Comparison of ENCODE assay signal across 14 cellular contexts in genomic region chr1:43314233-43314632, GRCh38. TPM values are rescaled to one million over a fixed set of nuclear protein-coding genes. Genes with fewer than 3 reads are reported as not detected.
"Had no signal": no experiment of that assay in that cellular context is flagged by ENCODE, and none has a peak within 500 bp of the region (broad histone marks: within the 10 kb centered on the region; RNA-seq: fewer than 3 reads in every experiment).

No MANE protein-coding gene starts in this region.

- H3K27me3 ChIP-seq: tibial nerve had no signal

- DNase-seq: activated CD4-positive, alpha-beta T cell treated with anti-CD3 and anti-CD28 coated beads, Interleukin-2, amount 50 U/mL, for 4 hours; activated gamma-delta T cell; effector CD8-positive, alpha-beta T cell; immature natural killer cell; kidney glomerular epithelial cell; left ventricle myocardium inferior had no signal

- ATAC-seq: activated naive CD4-positive, alpha-beta T cell treated with anti-CD3 and anti-CD28 coated beads, Interleukin-2, amount 50 U/mL, for 72 hours had no signal

- H3K9me3 ChIP-seq: left ventricle myocardium inferior, tibial nerve had no signal

- H3K27ac ChIP-seq: left ventricle myocardium inferior had no signal

- H3K4me3 ChIP-seq: left ventricle myocardium inferior, tibial nerve had no signal

RNA-seq across cellular contexts. Expression of gene TIE1, which starts 13.5 kb away (rescaled TPM):
- polyA plus RNA-seq: neural cell had no signal

RNA-seq across cellular contexts. Expression of gene MPL, which starts 23.4 kb away (rescaled TPM):
- total RNA-seq: activated CD8-positive, alpha-beta memory T cell treated with anti-CD3 and anti-CD28 coated beads for 36 hours; activated naive CD4-positive, alpha-beta T cell treated with anti-CD3 and anti-CD28 coated beads, Interleukin-2, amount 50 U/mL, for 72 hours; cerebellum; skeletal muscle tissue had no signal
- polyA plus RNA-seq: neural cell had no signal

RNA-seq across cellular contexts. Expression of gene C1orf210, which starts 28.9 kb away (rescaled TPM):
- total RNA-seq: activated CD8-positive, alpha-beta memory T cell treated with anti-CD3 and anti-CD28 coated beads for 36 hours; activated naive CD4-positive, alpha-beta T cell treated with anti-CD3 and anti-CD28 coated beads, Interleukin-2, amount 50 U/mL, for 72 hours; cerebellum; left ventricle myocardium inferior; mononuclear cell; omental fat pad; skeletal muscle tissue; tibial nerve had no signal
- polyA plus RNA-seq: immature natural killer cell, neural cell had no signal

RNA-seq across cellular contexts. Expression of gene TMEM125, which starts 44.5 kb away (rescaled TPM):
- total RNA-seq: activated CD8-positive, alpha-beta memory T cell treated with anti-CD3 and anti-CD28 coated beads for 36 hours; left ventricle myocardium inferior had no signal
- polyA plus RNA-seq: neural cell had no signal
